Comparison of ENCODE assay signal across 20 cellular contexts in the genomic region with DNA sequence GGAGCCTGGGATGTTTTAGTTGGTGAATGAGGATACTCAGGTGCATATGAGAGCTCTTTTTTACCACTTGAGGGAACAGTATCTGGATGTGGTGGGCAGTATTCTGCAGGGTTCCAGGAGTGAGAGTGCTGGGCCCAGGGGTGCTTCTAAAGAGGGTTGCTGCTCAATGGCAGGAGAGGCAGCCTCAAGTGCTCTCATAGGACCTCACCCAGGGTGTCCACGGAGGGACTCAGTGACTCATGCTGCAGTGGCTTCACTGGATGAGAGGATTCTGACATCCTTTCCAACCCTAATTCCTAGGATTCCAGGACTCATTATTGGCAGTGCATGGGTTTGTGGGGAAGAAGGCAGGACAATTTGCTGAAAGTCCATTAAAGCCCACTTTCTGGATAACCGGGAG.
"Had no signal": no experiment of that assay in that cellular context is flagged by ENCODE, and none has a peak within 500 bp of the region (broad histone marks: within the 10 kb centered on the region; RNA-seq: fewer than 3 reads in every experiment).

No MANE protein-coding gene starts in this region.

- H3K4me3 ChIP-seq: body of pancreas, right atrium auricular region, skin epidermis, tibial nerve had no signal

- H3K27ac ChIP-seq: body of pancreas, foreskin keratinocyte, right atrium auricular region, skin epidermis, tibial nerve had no signal

- DNase-seq: activated B cell treated with CpG ODN at 0.5 μM for 24 hours; activated CD4-positive, alpha-beta T cell treated with anti-CD3 and anti-CD28 coated beads for 48 hours; activated CD8-positive, alpha-beta T cell treated with anti-CD3 and anti-CD28 coated beads for 36 hours; activated gamma-delta T cell; activated T-cell treated with anti-CD3 and anti-CD28 coated beads, Interleukin-2, amount 50 U/mL, for 72 hours; body of pancreas; effector CD8-positive, alpha-beta T cell; foreskin keratinocyte; left colon; nucleus accumbens; posterior cingulate gyrus; stimulated activated CD4-positive, alpha-beta T cell treated with anti-CD3 and anti-CD28 coated beads, Interleukin-15, amount 100 ng/mL, for 24 hours; stimulated activated CD4-positive, alpha-beta T cell treated with anti-CD3 and anti-CD28 coated beads, Interleukin-4, amount 100 ng/mL, for 24 hours; stimulated activated naive CD4-positive, alpha-beta T cell treated with Interleukin-2 at 50 U/mL for 16 hours; substantia nigra had no signal

- ATAC-seq: activated CD8-positive, alpha-beta T cell treated with anti-CD3 and anti-CD28 coated beads for 36 hours; activated naive CD4-positive, alpha-beta T cell treated with anti-CD3 and anti-CD28 coated beads, Interleukin-2, amount 50 U/mL, for 72 hours; activated T-cell treated with anti-CD3 and anti-CD28 coated beads, Interleukin-2, amount 50 U/mL, for 72 hours; body of pancreas; left colon had no signal

- H3K36me3 ChIP-seq: right atrium auricular region, tibial nerve had no signal

- H3K27me3 ChIP-seq: foreskin keratinocyte, right atrium auricular region, tibial nerve had no signal

- H3K9me3 ChIP-seq: body of pancreas, tibial nerve had no signal

- FAIRE-seq: endothelial cell of umbilical vein had no signal

- H3K4me1 ChIP-seq: body of pancreas, foreskin keratinocyte, tibial nerve had no signal
